1 cellular context compared by ENCODE assay signal in the genomic region with DNA sequence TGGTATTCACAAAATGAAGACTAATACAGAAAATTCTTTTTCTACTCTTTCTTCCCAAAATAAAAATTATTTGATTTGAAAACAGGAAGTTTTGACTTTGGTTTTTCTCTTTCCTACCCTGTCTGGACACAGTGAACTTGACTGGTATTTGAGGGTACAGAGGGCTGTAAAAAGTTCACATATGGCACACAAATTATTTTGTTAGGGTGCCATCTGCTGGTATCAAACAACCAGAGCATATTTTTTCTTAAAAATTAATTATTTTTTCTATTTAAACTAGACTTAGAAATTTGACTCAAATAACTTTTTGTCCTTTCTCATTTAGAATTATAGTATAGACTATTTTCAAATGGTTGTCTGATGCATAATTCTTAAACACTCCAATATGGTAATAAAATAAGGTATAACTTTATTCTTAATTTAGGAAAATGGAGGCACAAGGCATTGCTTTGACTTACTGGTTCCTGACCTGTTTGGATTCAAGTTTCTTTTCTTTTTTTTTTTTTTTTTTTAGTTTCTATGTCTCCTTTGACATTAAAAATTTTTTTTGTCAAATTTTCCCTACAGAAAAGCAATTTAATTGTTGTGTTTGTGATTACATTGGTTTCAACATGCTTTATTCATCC.
TF ChIP-seq lines count a peak whose summit lies in the region.

No MANE protein-coding gene starts in this region.

TF ChIP-seq in liver, 16 proteins besides CTCF, POLR2A, EP300 and RAD21 (continued from another document):
- no peak for TF ChIP-seq SP1 (IDR thresholded peaks at IDR 0.05)
